Comparison of ENCODE assay signal across 8 cellular contexts in genomic region chr7:50068850-50069551, GRCh38. TPM values are rescaled to one million over a fixed set of nuclear protein-coding genes. Genes with fewer than 3 reads are reported as not detected.
DNase-seq lines count a peak whose midpoint lies in the region; ATAC-seq and TF ChIP-seq lines count a peak whose summit lies in the region.

No MANE protein-coding gene starts in this region.

- peak; percentile 36 for DNase-seq in H7
- DNase-seq in NAMALWA (ENCODE audit: low spot score), result peak; percentile 35
- peak in 1 of 2 donors; percentile 26 for DNase-seq in activated naive CD4-positive, alpha-beta T cell treated with anti-CD3 and anti-CD28 coated beads, Interleukin-2, amount 50 U/mL, for 72 hours (ENCODE audit: low spot score in 2 of 2)
- DNase-seq in iPS DF 19.7 (ENCODE audit: low read depth, low spot score), result peak; percentile 85
- DNase-seq in erythroblast (lab: John Stamatoyannopoulos, UW), result no peak
- no peak for DNase-seq in BE2C

- H3K27ac Mint-ChIP-seq in activated naive CD4-positive, alpha-beta T cell treated with anti-CD3 and anti-CD28 coated beads, Interleukin-2, amount 50 U/mL, for 72 hours, result peak overlapping the region; percentile 66 to 75

- H3K27me3 ChIP-seq in H7 (ENCODE audit: control insufficient read depth, insufficient read depth, low read length), result no peaks in the 10 kb centered on the region
- H3K27me3 ChIP-seq in skeletal muscle satellite cell (ENCODE audit: control insufficient read depth, insufficient read depth, low read length), result no peaks in the 10 kb centered on the region
- no peaks in the 10 kb centered on the region for H3K27me3 ChIP-seq in BE2C

- H3K36me3 ChIP-seq in H7 (replicated peaks; ENCODE audit: control insufficient read depth, insufficient read depth, low read length) (no peaks in the 10 kb centered on the region), skeletal muscle satellite cell (ENCODE audit: insufficient read depth, low read length) (no peaks in the 10 kb centered on the region), BE2C (no peaks in the 10 kb centered on the region)

- no peak overlapping the region for H3K9ac ChIP-seq in skeletal muscle satellite cell (ENCODE audit: low read depth, low read length)

- H3K4me1 ChIP-seq in skeletal muscle satellite cell (ENCODE audit: control insufficient read depth, insufficient read depth, low read length) (no peaks in the 10 kb centered on the region), BE2C (no peaks in the 10 kb centered on the region)

- peaks cover 12 to 26% of the 10 kb centered on the region in 2 donors for H3K9me3 Mint-ChIP-seq in activated naive CD4-positive, alpha-beta T cell treated with anti-CD3 and anti-CD28 coated beads, Interleukin-2, amount 50 U/mL, for 72 hours

- TF ChIP-seq POLR2A in GM18505 (IDR thresholded peaks at IDR 0.05; ENCODE audit: borderline replicate concordance, extremely low read depth, insufficient read depth, insufficient read length) (no peak), erythroblast (IDR thresholded peaks at IDR 0.05; ENCODE audit: low read length) (no peak)

- H3K4me2 ChIP-seq in skeletal muscle satellite cell (ENCODE audit: low read length), result peak overlapping the region; percentile 69

- ATAC-seq in GM18505 (IDR thresholded peaks at IDR 0.05; ENCODE audit: unreplicated experiment), result peak; percentile 71
- ATAC-seq in activated naive CD4-positive, alpha-beta T cell treated with anti-CD3 and anti-CD28 coated beads, Interleukin-2, amount 50 U/mL, for 72 hours, result peak; percentile 71 to 80

- no peaks in the 10 kb centered on the region for H3K9me3 ChIP-seq in skeletal muscle satellite cell (replicated peaks; ENCODE audit: low read length)
- no peaks in the 10 kb centered on the region for H3K9me3 ChIP-seq in BE2C

- H3K4me3 ChIP-seq in H7 (ENCODE audit: insufficient read depth, low read depth, low read length) (no peak overlapping the region), skeletal muscle satellite cell (ENCODE audit: low read length) (peak overlapping the region; percentile 56), BE2C (ENCODE audit: low read depth, low read length) (no peak overlapping the region; the same call in 1 of the 2 replicates)

- H3K36me3 Mint-ChIP-seq in activated naive CD4-positive, alpha-beta T cell treated with anti-CD3 and anti-CD28 coated beads, Interleukin-2, amount 50 U/mL, for 72 hours, result peaks cover 15 to 30% of the 10 kb centered on the region in 2 donors

- no peak for TF ChIP-seq CTCF in BE2C (IDR thresholded peaks at IDR 0.05; ENCODE audit: low read depth, low read length)

RNA-seq across cellular contexts. Expression of gene ZPBP, which starts 24.0 kb away (rescaled TPM):
- total RNA-seq in H7 (2014; rRNA removed; shearing (Covaris generic)), result not detected in 2 replicates
- total RNA-seq in activated naive CD4-positive, alpha-beta T cell treated with anti-CD3 and anti-CD28 coated beads, Interleukin-2, amount 50 U/mL, for 72 hours, result not detected
- not detected in 2 replicates for total RNA-seq in skeletal muscle satellite cell (2012; rRNA removed)
- polyA plus RNA-seq in BE2C (2012; ENCODE audit: insufficient read depth, insufficient read length, low read depth), result not detected

Comparison
In these comparisons a context has a peak if more than half of its experiments do, and no peak if none do; other contexts are left out.
1. DNase-seq: peak in H7 (single experiment), NAMALWA (single experiment) and iPS DF 19.7 (single experiment); none in erythroblast (0 of 2) and BE2C (single experiment).